Comparison of ENCODE assay signal across 8 cellular contexts in the genomic region with DNA sequence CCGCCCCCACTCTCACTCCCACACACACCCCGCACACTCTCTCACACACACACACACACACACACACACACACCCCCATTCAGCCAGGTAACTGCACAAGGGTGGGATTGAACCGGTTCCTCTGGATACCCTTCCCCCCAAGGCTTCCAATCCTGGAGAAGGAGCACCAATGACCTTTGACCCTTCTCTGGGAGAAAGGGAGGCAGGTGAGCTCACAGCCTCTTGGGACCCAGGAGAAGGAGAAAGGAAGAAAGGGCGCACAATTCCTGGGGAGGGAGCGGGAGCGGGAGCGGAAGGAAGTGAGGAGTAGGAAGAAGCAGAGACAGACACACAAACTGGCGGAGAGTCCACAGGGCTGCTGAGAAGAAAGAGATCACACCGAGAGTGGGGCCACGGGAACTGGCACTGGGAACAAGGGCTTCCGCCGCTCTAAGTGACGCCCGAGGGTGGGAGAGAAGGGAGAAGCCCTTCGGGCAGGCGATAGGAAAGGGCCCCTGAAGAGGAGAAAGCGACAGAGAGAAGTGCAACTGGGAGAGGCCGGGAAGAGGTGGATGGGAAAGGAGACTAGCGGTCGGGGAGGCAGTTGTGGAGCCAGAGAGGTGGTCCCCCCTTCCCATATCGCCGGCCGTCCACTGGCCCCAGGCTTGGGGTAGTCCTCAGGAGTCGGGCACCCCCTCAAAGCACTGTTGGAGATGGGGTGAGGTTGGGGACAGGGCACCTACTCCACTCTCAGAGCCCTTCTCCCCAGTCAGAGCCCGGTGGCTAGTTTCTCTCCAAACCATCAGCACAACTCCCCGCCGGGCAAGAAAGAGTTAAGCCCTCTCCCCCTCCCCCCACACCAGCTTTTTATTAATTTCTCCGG. TPM values are rescaled to one million over a fixed set of nuclear protein-coding genes. Genes with fewer than 3 reads are reported as not detected.
DNase-seq lines count a peak whose midpoint lies in the region; ATAC-seq and TF ChIP-seq lines count a peak whose summit lies in the region.

No MANE protein-coding gene starts in this region.

- peak overlapping the region; percentile 70; the same call in 1 of the 2 replicates for H3K9ac ChIP-seq in ES-I3 (ENCODE audit: low read depth, low read length)

- H3K4me3 ChIP-seq in WERI-Rb-1 (ENCODE audit: low read depth, low read length): peak overlapping the region; percentile 66
- H3K4me3 ChIP-seq in right cardiac atrium (ENCODE audit: low read length): peak overlapping the region; percentile 74

- 17% methylated on average over 28 of the region's 28 CpGs for WGBS in right cardiac atrium

- TF ChIP-seq CTCF in WERI-Rb-1 (IDR thresholded peaks at IDR 0.05; ENCODE audit: low read depth, low read length): no peak

- H3K27me3 ChIP-seq in WERI-Rb-1 (ENCODE audit: insufficient read depth, low read depth, severe bottlenecking): no peaks in the 10 kb centered on the region
- no peaks in the 10 kb centered on the region for H3K27me3 ChIP-seq in right cardiac atrium (ENCODE audit: control insufficient read depth, insufficient read depth)

- intact Hi-C loops in right cardiac atrium (cut with DNase I): no loop called here

- no peaks in the 10 kb centered on the region for H3K36me3 ChIP-seq in ES-I3 (ENCODE audit: insufficient read depth, low read length)
- H3K36me3 ChIP-seq in WERI-Rb-1: peaks cover 19% of the 10 kb centered on the region

- H3K9me3 ChIP-seq in ES-I3 (ENCODE audit: control insufficient read depth, insufficient read depth, low read length) (no peaks in the 10 kb centered on the region), WERI-Rb-1 (ENCODE audit: severe bottlenecking) (peaks cover 2% of the 10 kb centered on the region), right cardiac atrium (ENCODE audit: control insufficient read depth, low read length) (no peaks in the 10 kb centered on the region)

- peaks cover 39% of the 10 kb centered on the region for H3K4me1 ChIP-seq in ES-I3 (ENCODE audit: insufficient read depth, low read length)
- H3K4me1 ChIP-seq in right cardiac atrium (ENCODE audit: control insufficient read depth, insufficient read depth, low read length): peaks cover 10% of the 10 kb centered on the region

- ATAC-seq in right cardiac atrium: no peak
- no peak for ATAC-seq in HG02571 (IDR thresholded peaks at IDR 0.05; ENCODE audit: unreplicated experiment)
- ATAC-seq in GM21367 (IDR thresholded peaks at IDR 0.05; ENCODE audit: unreplicated experiment): no peak

- H3K27ac ChIP-seq in WERI-Rb-1: peak overlapping the region; percentile 91
- no peak overlapping the region for H3K27ac ChIP-seq in right cardiac atrium (ENCODE audit: low read length)

- DNase-seq in WERI-Rb-1 (peak; percentile 82), right cardiac atrium (peak in 2 of 3 donors; percentile 45 to 46), retina (peak; percentile 82), NOMO-1 treated with dmso at 0.1 percent for 144 hours (lab: John Stamatoyannopoulos, UW; ENCODE audit: unreplicated experiment) (no peak), NCI-H1436 treated with DMSO at 0.1 percent for 48 hours (lab: John Stamatoyannopoulos, UW) (no peak)

RNA-seq across cellular contexts. Expression of a gene that starts 1.3 kb away (rescaled TPM):
- total RNA-seq in right cardiac atrium: 1 to 10 TPM; 2.4 to 4.0 (median 3.5) TPM
- polyA plus RNA-seq in right cardiac atrium: 3.3 TPM

RNA-seq across cellular contexts. Expression of a gene that starts 21.8 kb away (rescaled TPM):
- 10 to 100 TPM; 33.2 to 40.7 (median 36.1) TPM for total RNA-seq in right cardiac atrium
- polyA plus RNA-seq in right cardiac atrium: 26.5 TPM

RNA-seq across cellular contexts. Expression of a gene that starts 33.5 kb away (rescaled TPM):
- 100 to 1,000 TPM; 167 to 219 (median 182) TPM for total RNA-seq in right cardiac atrium
- 149 TPM for polyA plus RNA-seq in right cardiac atrium

RNA-seq across cellular contexts. Expression of a gene that starts 37.1 kb away (rescaled TPM):
- total RNA-seq in right cardiac atrium: 100 to 1,000 TPM; 127 to 150 (median 133) TPM
- 156 TPM for polyA plus RNA-seq in right cardiac atrium

Comparison
In these comparisons a context has a peak if more than half of its experiments do, and no peak if none do; other contexts are left out.
1. DNase-seq: peak in WERI-Rb-1 (single experiment), right cardiac atrium (2 of 3) and retina (single experiment); none in NOMO-1 treated with dmso at 0.1 percent for 144 hours (single experiment) and NCI-H1436 treated with DMSO at 0.1 percent for 48 hours (single experiment).